20 cellular contexts compared by ENCODE assay signal in genomic region chr10:6002809-6003500, GRCh38. TPM values are rescaled to one million over a fixed set of nuclear protein-coding genes. Genes with fewer than 3 reads are reported as not detected.
DNase-seq lines count a peak whose midpoint lies in the region; ATAC-seq and TF ChIP-seq lines count a peak whose summit lies in the region.
"Had no signal": no experiment of that assay in that cellular context is flagged by ENCODE, and none has a peak within 500 bp of the region (broad histone marks: within the 10 kb centered on the region; RNA-seq: fewer than 3 reads in every experiment).

No MANE protein-coding gene starts in this region.

- ATAC-seq in activated T-cell treated with anti-CD3 and anti-CD28 coated beads, Interleukin-2, amount 50 U/mL, for 4 hours = peak; percentile 78 to 79
- ATAC-seq in HG02870 (IDR thresholded peaks at IDR 0.05; ENCODE audit: unreplicated experiment) = peak; percentile 86
- ATAC-seq in stimulated activated naive CD8-positive, alpha-beta T cell treated with anti-CD3 and anti-CD28 coated beads, Interleukin-15, amount 100 ng/mL, for 72 hours = peak; percentile 92
- ATAC-seq: esophagus mucosa, mucosa of descending colon had no signal

- peaks cover 24% of the 10 kb centered on the region for H3K4me1 Mint-ChIP-seq in activated T-cell treated with anti-CD3 and anti-CD28 coated beads, Interleukin-2, amount 50 U/mL, for 4 hours (ENCODE audit: low read depth)
- H3K4me1 Mint-ChIP-seq in activated CD4-positive, alpha-beta memory T cell treated with anti-CD3 and anti-CD28 coated beads for 36 hours (ENCODE audit: low read depth) = peaks cover 30% of the 10 kb centered on the region
- H3K4me1 Mint-ChIP-seq in stimulated activated naive CD8-positive, alpha-beta T cell treated with anti-CD3 and anti-CD28 coated beads, Interleukin-15, amount 100 ng/mL, for 72 hours = peaks cover 18% of the 10 kb centered on the region
- H3K4me1 Mint-ChIP-seq: CD14-positive monocyte had no signal

- H3K27ac ChIP-seq in testis (no peak overlapping the region), prostate gland (no peak overlapping the region)
- H3K27ac ChIP-seq: right atrium auricular region had no signal

- H3K4me3 ChIP-seq in testis (no peak overlapping the region), prostate gland (no peak overlapping the region)
- H3K4me3 ChIP-seq: mucosa of descending colon, right atrium auricular region had no signal

- TF ChIP-seq POLR2A in testis (IDR thresholded peaks at IDR 0.05) (no peak), prostate gland (IDR thresholded peaks at IDR 0.05) (no peak)

- H3K27me3 Mint-ChIP-seq in activated T-cell treated with anti-CD3 and anti-CD28 coated beads, Interleukin-2, amount 50 U/mL, for 4 hours (ENCODE audit: low read depth) = peaks cover 2% of the 10 kb centered on the region
- peaks cover 10% of the 10 kb centered on the region for H3K27me3 Mint-ChIP-seq in activated CD4-positive, alpha-beta memory T cell treated with anti-CD3 and anti-CD28 coated beads for 36 hours
- peaks cover 34% of the 10 kb centered on the region for H3K27me3 Mint-ChIP-seq in stimulated activated naive CD8-positive, alpha-beta T cell treated with anti-CD3 and anti-CD28 coated beads, Interleukin-15, amount 100 ng/mL, for 72 hours

- no peak for TF ChIP-seq CTCF in testis (IDR thresholded peaks at IDR 0.05)
- no peak for TF ChIP-seq CTCF in prostate gland (IDR thresholded peaks at IDR 0.05)

- no peaks in the 10 kb centered on the region for H3K36me3 Mint-ChIP-seq in activated T-cell treated with anti-CD3 and anti-CD28 coated beads, Interleukin-2, amount 50 U/mL, for 4 hours (ENCODE audit: insufficient read depth)
- H3K36me3 Mint-ChIP-seq in activated CD4-positive, alpha-beta memory T cell treated with anti-CD3 and anti-CD28 coated beads for 36 hours = peaks cover 9% of the 10 kb centered on the region
- H3K36me3 Mint-ChIP-seq: CD14-positive monocyte had no signal

- H3K9me3 ChIP-seq in testis (no peaks in the 10 kb centered on the region), prostate gland (no peaks in the 10 kb centered on the region)
- H3K9me3 ChIP-seq: mucosa of descending colon had no signal

- no peak for DNase-seq in activated T-cell treated with anti-CD3 and anti-CD28 coated beads, Interleukin-2, amount 50 U/mL, for 4 hours
- DNase-seq in activated T-cell treated with anti-CD3 and anti-CD28 coated beads for 4 hours (no peak), testis (no peak), prostate gland (ENCODE audit: low spot score) (no peak), amygdala (lab: John Stamatoyannopoulos, UW) (no peak)
- DNase-seq in activated CD4-positive, alpha-beta memory T cell treated with anti-CD3 and anti-CD28 coated beads for 36 hours = peak; percentile 51
- DNase-seq in stimulated activated naive CD8-positive, alpha-beta T cell treated with anti-CD3 and anti-CD28 coated beads, Interleukin-15, amount 100 ng/mL, for 72 hours = no peak
- DNase-seq: activated naive CD4-positive, alpha-beta T cell treated with anti-CD3 and anti-CD28 coated beads, Interleukin-2, amount 50 U/mL, for 16 hours; DMS79 treated with DMSO at 0.1 percent for 48 hours; left ventricle myocardium superior; mucosa of descending colon; NCI-H2081; stimulated activated CD4-positive, alpha-beta T cell treated with anti-CD3 and anti-CD28 coated beads, Interleukin-15, amount 100 ng/mL, for 24 hours had no signal

- intact Hi-C loops in activated CD4-positive, alpha-beta memory T cell treated with anti-CD3 and anti-CD28 coated beads for 36 hours (cut with micrococcal nuclease) = loop anchor here (1.0 kb wide), 2 partner anchors 11 to 27 kb away; no protein-coding TSS in a partner anchor
- intact Hi-C loops in testis (cut with DNase I; ENCODE audit: low total_unique reads) = no loop called here
- intact Hi-C loops in prostate gland (cut with DNase I) = no loop called here

- no peaks in the 10 kb centered on the region for H3K36me3 ChIP-seq in testis (ENCODE audit: low read depth, missing control alignments)
- H3K36me3 ChIP-seq in prostate gland = no peaks in the 10 kb centered on the region
- H3K36me3 ChIP-seq: right atrium auricular region had no signal

- peaks cover 5% of the 10 kb centered on the region for H3K9me3 Mint-ChIP-seq in activated T-cell treated with anti-CD3 and anti-CD28 coated beads, Interleukin-2, amount 50 U/mL, for 4 hours
- H3K9me3 Mint-ChIP-seq in activated CD4-positive, alpha-beta memory T cell treated with anti-CD3 and anti-CD28 coated beads for 36 hours = peaks cover 9% of the 10 kb centered on the region
- H3K9me3 Mint-ChIP-seq in stimulated activated naive CD8-positive, alpha-beta T cell treated with anti-CD3 and anti-CD28 coated beads, Interleukin-15, amount 100 ng/mL, for 72 hours = peaks cover 7 to 12% of the 10 kb centered on the region in 2 donors

- H3K4me1 ChIP-seq in testis = no peaks in the 10 kb centered on the region
- H3K4me1 ChIP-seq in prostate gland (replicated peaks) = no peaks in the 10 kb centered on the region
- H3K4me1 ChIP-seq: right atrium auricular region had no signal

- POLR2A ChIA-PET in activated CD4-positive, alpha-beta memory T cell treated with anti-CD3 and anti-CD28 coated beads for 36 hours (lab: Charles Lee) = no interaction called here

- CTCF ChIA-PET in activated CD4-positive, alpha-beta memory T cell treated with anti-CD3 and anti-CD28 coated beads for 36 hours (lab: Charles Lee) = no interaction called here

- peak overlapping the region; percentile 56 for H3K27ac Mint-ChIP-seq in activated CD4-positive, alpha-beta memory T cell treated with anti-CD3 and anti-CD28 coated beads for 36 hours
- peak overlapping the region in 1 of 2 donors; percentile 29 for H3K27ac Mint-ChIP-seq in stimulated activated naive CD8-positive, alpha-beta T cell treated with anti-CD3 and anti-CD28 coated beads, Interleukin-15, amount 100 ng/mL, for 72 hours
- H3K27ac Mint-ChIP-seq: CD14-positive monocyte; stimulated activated naive CD8-positive, alpha-beta T cell treated with anti-CD3 and anti-CD28 coated beads, Interleukin-15, Interleukin-2, amounts not matched to agents 100 ng/mL and 50 ng/mL, for 24 hours had no signal

- H3K27me3 ChIP-seq in testis = no peaks in the 10 kb centered on the region
- H3K27me3 ChIP-seq in prostate gland (replicated peaks; ENCODE audit: insufficient read depth) = no peaks in the 10 kb centered on the region
- H3K27me3 ChIP-seq: right atrium auricular region had no signal

- no peak overlapping the region for H3K4me3 Mint-ChIP-seq in activated T-cell treated with anti-CD3 and anti-CD28 coated beads, Interleukin-2, amount 50 U/mL, for 4 hours
- no peak overlapping the region for H3K4me3 Mint-ChIP-seq in activated CD4-positive, alpha-beta memory T cell treated with anti-CD3 and anti-CD28 coated beads for 36 hours
- H3K4me3 Mint-ChIP-seq in stimulated activated naive CD8-positive, alpha-beta T cell treated with anti-CD3 and anti-CD28 coated beads, Interleukin-15, amount 100 ng/mL, for 72 hours = no peak overlapping the region
- H3K4me3 Mint-ChIP-seq: CD14-positive monocyte; stimulated activated naive CD8-positive, alpha-beta T cell treated with anti-CD3 and anti-CD28 coated beads, Interleukin-15, Interleukin-2, amounts not matched to agents 100 ng/mL and 50 ng/mL, for 24 hours had no signal

- 87 to 90% methylated on average over 12 of the region's 12 CpGs for WGBS in testis, 2 donors
- WGBS in prostate gland = 85% methylated on average over 12 of the region's 12 CpGs

RNA-seq across cellular contexts. Expression of gene IL15RA, which starts 25.6 kb away (rescaled TPM):
- 10 to 100 TPM; 41.5 to 42.4 (median 41.9) TPM for total RNA-seq in activated T-cell treated with anti-CD3 and anti-CD28 coated beads, Interleukin-2, amount 50 U/mL, for 4 hours
- total RNA-seq in activated CD4-positive, alpha-beta memory T cell treated with anti-CD3 and anti-CD28 coated beads for 36 hours = 10 to 100 TPM; 20.1 to 20.2 TPM
- 10 to 100 TPM; 18.3 to 21.9 TPM for total RNA-seq in testis
- 15.6 TPM for polyA plus RNA-seq in testis (ENCODE audit: insufficient read depth, low read depth, low replicate concordance)
- 10 to 100 TPM; 11.7 to 18.5 TPM for total RNA-seq in prostate gland

RNA-seq across cellular contexts. Expression of gene IL2RA, which starts 59.2 kb away (rescaled TPM):
- total RNA-seq in activated T-cell treated with anti-CD3 and anti-CD28 coated beads, Interleukin-2, amount 50 U/mL, for 4 hours = 100 to 1,000 TPM; 639 to 698 (median 653) TPM
- 100 to 1,000 TPM; 961 to 988 TPM for total RNA-seq in activated CD4-positive, alpha-beta memory T cell treated with anti-CD3 and anti-CD28 coated beads for 36 hours
- total RNA-seq in testis (under 1 TPM in 1 of 2 donors, not detected in 1; 0.62 TPM), prostate gland (1 to 10 TPM in 1 of 2 donors, not detected in 1; 1.9 TPM)
- 1.0 TPM for polyA plus RNA-seq in testis (ENCODE audit: insufficient read depth, low read depth, low replicate concordance)
- total RNA-seq: bronchial epithelial cell, NCI-H460 had no signal

Comparison
In these comparisons a context has a peak if more than half of its experiments do, and no peak if none do; other contexts are left out.
1. RNA of gene IL2RA, which starts 59.2 kb away (total RNA-seq): 961 to 988 TPM in activated CD4-positive, alpha-beta memory T cell treated with anti-CD3 and anti-CD28 coated beads for 36 hours and 639 to 698 TPM in activated T-cell treated with anti-CD3 and anti-CD28 coated beads, Interleukin-2, amount 50 U/mL, for 4 hours; 1.9 TPM in prostate gland and 0.62 TPM in testis; every median in the first group is over 100 times any median in the second.
2. Peak in every context shown above with its lines, with median percentiles within 50 percentile points of each other: ATAC-seq.